13 cellular contexts compared by ENCODE assay signal in genomic region chr2:219765236-219765635, GRCh38.
"Had no signal": no experiment of that assay in that cellular context is flagged by ENCODE, and none has a peak within 500 bp of the region (broad histone marks: within the 10 kb centered on the region; RNA-seq: fewer than 3 reads in every experiment).

No MANE protein-coding gene starts in this region.

- H3K27me3 Mint-ChIP-seq: activated CD4-positive, alpha-beta T cell treated with anti-CD3 and anti-CD28 coated beads, Interleukin-2, amount 10 ng/mL, durations not matched to agents 7 days and 5 days had no signal

- DNase-seq: activated CD4-positive, alpha-beta T cell treated with anti-CD3 and anti-CD28 coated beads, Interleukin-2, amount 10 ng/mL, durations not matched to agents 7 days and 5 days; activated CD4-positive, CD25-positive, alpha-beta regulatory T cell; activated CD8-positive, alpha-beta memory T cell treated with anti-CD3 and anti-CD28 coated beads, Interleukin-2, amount 50 U/mL, for 48 hours; activated gamma-delta T cell; activated T-cell treated with anti-CD3 and anti-CD28 coated beads, Interleukin-2, amount 50 U/mL, for 72 hours; dorsolateral prefrontal cortex; immature natural killer cell; lower lobe of right lung; stimulated activated naive CD8-positive, alpha-beta T cell treated with anti-CD3 and anti-CD28 coated beads, Interleukin-15, amount 100 ng/mL, for 72 hours had no signal

- H3K9me3 Mint-ChIP-seq: activated CD4-positive, alpha-beta T cell treated with anti-CD3 and anti-CD28 coated beads, Interleukin-2, amount 10 ng/mL, durations not matched to agents 7 days and 5 days; immature natural killer cell; neural crest cell; type B pancreatic cell had no signal

- H3K4me1 Mint-ChIP-seq: activated CD4-positive, alpha-beta T cell treated with anti-CD3 and anti-CD28 coated beads, Interleukin-2, amount 10 ng/mL, durations not matched to agents 7 days and 5 days; immature natural killer cell; stimulated activated naive CD8-positive, alpha-beta T cell treated with anti-CD3 and anti-CD28 coated beads, Interleukin-15, amount 100 ng/mL, for 72 hours had no signal

- H3K27ac Mint-ChIP-seq: activated CD4-positive, alpha-beta T cell treated with anti-CD3 and anti-CD28 coated beads, Interleukin-2, amount 10 ng/mL, durations not matched to agents 7 days and 5 days; activated naive CD4-positive, alpha-beta T cell treated with anti-CD3 and anti-CD28 coated beads, Interleukin-2, amount 50 U/mL, for 72 hours; activated T-cell treated with anti-CD3 and anti-CD28 coated beads, Interleukin-2, amount 50 U/mL, for 72 hours; immature natural killer cell; type B pancreatic cell had no signal

- ATAC-seq: activated naive CD4-positive, alpha-beta T cell treated with anti-CD3 and anti-CD28 coated beads, Interleukin-2, amount 50 U/mL, for 72 hours; activated T-cell treated with anti-CD3 and anti-CD28 coated beads, Interleukin-2, amount 50 U/mL, for 72 hours; lower lobe of right lung; sciatic nerve; stimulated activated naive CD8-positive, alpha-beta T cell treated with anti-CD3 and anti-CD28 coated beads, Interleukin-15, amount 100 ng/mL, for 72 hours had no signal

- H3K4me1 ChIP-seq: lower lobe of right lung had no signal

- H3K36me3 Mint-ChIP-seq: activated naive CD4-positive, alpha-beta T cell treated with anti-CD3 and anti-CD28 coated beads, Interleukin-2, amount 50 U/mL, for 72 hours; immature natural killer cell; type B pancreatic cell had no signal

- H3K4me3 Mint-ChIP-seq: activated CD4-positive, alpha-beta T cell treated with anti-CD3 and anti-CD28 coated beads, Interleukin-2, amount 10 ng/mL, durations not matched to agents 7 days and 5 days; activated T-cell treated with anti-CD3 and anti-CD28 coated beads, Interleukin-2, amount 50 U/mL, for 72 hours; immature natural killer cell; neural crest cell; stimulated activated naive CD8-positive, alpha-beta T cell treated with anti-CD3 and anti-CD28 coated beads, Interleukin-15, amount 100 ng/mL, for 72 hours; type B pancreatic cell had no signal

- H3K4me3 ChIP-seq: dorsolateral prefrontal cortex, lower lobe of right lung had no signal

- H3K27ac ChIP-seq: dorsolateral prefrontal cortex, lower lobe of right lung had no signal

- H3K9me3 ChIP-seq: lower lobe of right lung had no signal

- H3K36me3 ChIP-seq: lower lobe of right lung had no signal
